ENCODE assay signal across 19 cellular contexts in genomic region chr20:8798505-8798904, GRCh38.
DNase-seq lines count a peak whose midpoint lies in the region; ATAC-seq and TF ChIP-seq lines count a peak whose summit lies in the region.
"Had no signal": no experiment of that assay in that cellular context is flagged by ENCODE, and none has a peak within 500 bp of the region (broad histone marks: within the 10 kb centered on the region; RNA-seq: fewer than 3 reads in every experiment).

No MANE protein-coding gene starts in this region.

- TF ChIP-seq CTCF in left ventricle myocardium inferior (IDR thresholded peaks at IDR 0.05; ENCODE audit: borderline replicate concordance) (no peak), body of pancreas (IDR thresholded peaks at IDR 0.05) (no peak), upper lobe of left lung (IDR thresholded peaks at IDR 0.05) (no peak)

- no peaks in the 10 kb centered on the region for H3K9me3 ChIP-seq in left ventricle myocardium inferior (replicated peaks)
- H3K9me3 ChIP-seq in body of pancreas: no peaks in the 10 kb centered on the region
- H3K9me3 ChIP-seq in upper lobe of left lung: no peaks in the 10 kb centered on the region
- H3K9me3 ChIP-seq: A549, uterus had no signal

- H3K4me3 ChIP-seq in left ventricle myocardium inferior (no peak overlapping the region), body of pancreas (no peak overlapping the region), upper lobe of left lung (no peak overlapping the region)
- H3K4me3 ChIP-seq: A549, cardiac muscle cell, uterus had no signal

- H3K27ac ChIP-seq in left ventricle myocardium inferior (replicated peaks): no peak overlapping the region
- no peak overlapping the region for H3K27ac ChIP-seq in body of pancreas
- no peak overlapping the region for H3K27ac ChIP-seq in upper lobe of left lung
- H3K27ac ChIP-seq: A549, cardiac muscle cell, uterus had no signal

- H3K36me3 ChIP-seq in left ventricle myocardium inferior: no peaks in the 10 kb centered on the region
- no peaks in the 10 kb centered on the region for H3K36me3 ChIP-seq in body of pancreas (replicated peaks in 1 of 2; ENCODE audit: insufficient read depth in 1 of 2, low read depth in 2 of 2)
- no peaks in the 10 kb centered on the region for H3K36me3 ChIP-seq in upper lobe of left lung
- H3K36me3 ChIP-seq: cardiac muscle cell, uterus had no signal

- H3K27me3 ChIP-seq in left ventricle myocardium inferior (ENCODE audit: low read depth) (no peaks in the 10 kb centered on the region), body of pancreas (no peaks in the 10 kb centered on the region), upper lobe of left lung (no peaks in the 10 kb centered on the region)
- H3K27me3 ChIP-seq: cardiac muscle cell, uterus had no signal

- H3K4me1 ChIP-seq in left ventricle myocardium inferior (peaks cover 28% of the 10 kb centered on the region), body of pancreas (no peaks in the 10 kb centered on the region), upper lobe of left lung (no peaks in the 10 kb centered on the region)
- H3K4me1 ChIP-seq: A549, uterus had no signal

- TF ChIP-seq EP300 in upper lobe of left lung (IDR thresholded peaks at IDR 0.05): no peak

- no peak for DNase-seq in Right ventricle myocardium inferior (ENCODE audit: missing footprints)
- no peak for DNase-seq in left ventricle myocardium inferior
- peak in 1 of 4 donors; percentile 19 for DNase-seq in body of pancreas
- DNase-seq in kidney glomerular epithelial cell (lab: John Stamatoyannopoulos, UW): peak; percentile 15
- no peak for DNase-seq in upper lobe of left lung
- DNase-seq in pons (ENCODE audit: low spot score): no peak
- DNase-seq: activated CD4-positive, CD25-positive, alpha-beta regulatory T cell treated with anti-CD3 and anti-CD28 coated beads, Interleukin-2, amount 50 U/mL, for 72 hours; activated naive CD4-positive, alpha-beta T cell treated with anti-CD3 and anti-CD28 coated beads for 36 hours; effector memory CD8-positive, alpha-beta T cell; head of caudate nucleus; naive thymus-derived CD8-positive, alpha-beta T cell; NCI-H1105; NCI-H510A; stimulated activated naive CD4-positive, alpha-beta T cell treated with Interleukin-2 at 50 U/mL for 16 hours had no signal

- TF ChIP-seq POLR2A in body of pancreas (IDR thresholded peaks at IDR 0.05) (no peak), upper lobe of left lung (IDR thresholded peaks at IDR 0.05) (no peak)

- intact Hi-C loops in Right ventricle myocardium inferior (cut with DNase I): no loop called here
- intact Hi-C loops in left ventricle myocardium inferior (cut with micrococcal nuclease): loop anchor here (10.0 kb wide), 1 partner anchor 566 kb away; no protein-coding TSS in a partner anchor
- intact Hi-C loops in body of pancreas (cut with DNase I): loop anchor here (10.0 kb wide), 1 partner anchor 566 kb away; no protein-coding TSS in a partner anchor

- ATAC-seq in Right ventricle myocardium inferior (peak; percentile 73), body of pancreas (peak; percentile 38), upper lobe of left lung (ENCODE audit: low FRiP score in 2 of 2) (peak; percentile 30 to 74), GM21529 (IDR thresholded peaks at IDR 0.05; ENCODE audit: unreplicated experiment) (no peak), HG03521 (IDR thresholded peaks at IDR 0.05; ENCODE audit: unreplicated experiment) (no peak)
- ATAC-seq: A549; effector memory CD8-positive, alpha-beta T cell; naive thymus-derived CD8-positive, alpha-beta T cell had no signal

Comparison
In these comparisons a context has a peak if more than half of its experiments do, and no peak if none do; other contexts are left out.
1. ATAC-seq: peak in Right ventricle myocardium inferior (single experiment), body of pancreas (single experiment) and upper lobe of left lung (2 of 2); none in GM21529 (single experiment) and HG03521 (single experiment).